ENCODE assay signal across 8 cellular contexts in genomic region chr11:32870676-32871075, GRCh38. TPM values are rescaled to one million over a fixed set of nuclear protein-coding genes. Genes with fewer than 3 reads are reported as not detected.
DNase-seq lines count a peak whose midpoint lies in the region; ATAC-seq, FAIRE-seq and TF ChIP-seq lines count a peak whose summit lies in the region.

No MANE protein-coding gene starts in this region.

- no peaks in the 10 kb centered on the region for H3K4me1 ChIP-seq in K562 (replicated peaks in 1 of 2; ENCODE audit: control insufficient read depth in 2 of 2, insufficient read depth in 2 of 2, low read length in 2 of 2)
- H3K4me1 ChIP-seq in mucosa of descending colon (ENCODE audit: low read depth) = no peaks in the 10 kb centered on the region

- no peaks in the 10 kb centered on the region for H3K36me3 ChIP-seq in K562 (ENCODE audit: control insufficient read depth, insufficient read depth, low read length)
- H3K36me3 ChIP-seq in mucosa of descending colon (ENCODE audit: low read depth) = no peaks in the 10 kb centered on the region

- POLR2A ChIA-PET in K562 (lab: Yijun Ruan, JAX) = interaction anchor here (0.6 kb wide), 1 partner anchor 79 kb away, joined by 3 read pairs; no protein-coding TSS in a partner anchor

- peaks cover 7 to 10% of the 10 kb centered on the region in 2 experiments; a peak in 3 of 5 replicates for H3K27me3 ChIP-seq in K562 (ENCODE audit: control insufficient read depth in 2 of 2, insufficient read depth in 2 of 2, low read length in 2 of 2)

- peak; percentile 49 to 51 (median 50) for TF ChIP-seq CTCF in K562 (IDR thresholded peaks at IDR 0.05 in 2 of 3, conservative IDR thresholded peaks at IDR 0.05 in 1 of 3; ENCODE audit: insufficient read depth in 2 of 3, low read depth in 1 of 3, low read length in 3 of 3)
- no peak for TF ChIP-seq CTCF in mucosa of descending colon (IDR thresholded peaks at IDR 0.05)

- H3K4me2 ChIP-seq in K562 (ENCODE audit: insufficient read depth, low read length) = no peak overlapping the region

- intact Hi-C loops in K562 (cut with micrococcal nuclease) = no loop called here
- intact Hi-C loops in mucosa of descending colon (cut with DNase I, micrococcal nuclease) = no loop called here

- no peak for TF ChIP-seq POLR2A in K562 (conservative IDR thresholded peaks at IDR 0.05)

- WGBS in K562 (ENCODE audit: insufficient coverage, low coverage, missing lambda C conversion rate) = 4% methylated on average over 2 of the region's 2 CpGs

- in situ Hi-C loops in K562 (cut with MboI) = no loop called here

- no peaks in the 10 kb centered on the region for H3K9me3 ChIP-seq in K562 (replicated peaks; ENCODE audit: control insufficient read depth, insufficient read depth, low read depth, low read length)
- H3K9me3 ChIP-seq in mucosa of descending colon = no peaks in the 10 kb centered on the region

- no peak overlapping the region for H3K9ac ChIP-seq in K562 (ENCODE audit: insufficient read depth in 1 of 2, low read depth in 2 of 2, low read length in 2 of 2)

- BruUV-seq in K562 (replicated peaks; lab: Mats Ljungman, UMichigan) = no TSS peak

- peak; percentile 44 for FAIRE-seq in K562 (lab: Jason Lieb, UNC)

- peak in 1 of 2 experiments; percentile 32; a peak in 1 of 4 replicates for TF ChIP-seq RAD21 in K562 (CRISPR knock-in tag; conservative IDR thresholded peaks at IDR 0.05 in 1 of 2, IDR thresholded peaks at IDR 0.05 in 1 of 2)

- no peak for TF ChIP-seq EP300 in K562 (IDR thresholded peaks at IDR 0.05; ENCODE audit: low read length)

- no peak overlapping the region for H2AFZ ChIP-seq in K562 (ENCODE audit: low read depth, low read length)

- ATAC-seq in K562 = peak; percentile 85
- ATAC-seq in mucosa of descending colon = no peak

- no peaks in the 10 kb centered on the region for H3K9me1 ChIP-seq in K562 (ENCODE audit: control insufficient read depth, insufficient read depth, low read length)

- H3K79me2 ChIP-seq in K562 (ENCODE audit: control insufficient read depth, insufficient read depth, low read length) = no peaks in the 10 kb centered on the region

- H4K20me1 ChIP-seq in K562 (replicated peaks; ENCODE audit: control insufficient read depth, insufficient read depth, low read length) = no peaks in the 10 kb centered on the region

- DNase-seq in NCI-H2171 treated with DMSO at 0.1 percent for 48 hours (lab: John Stamatoyannopoulos, UW) (peak; percentile 46), NCI-H2171 (lab: John Stamatoyannopoulos, UW) (no peak), NCI-H748 treated with DMSO at 0.1 percent for 48 hours (lab: John Stamatoyannopoulos, UW) (peak; percentile 19), K562 (ENCODE audit: extremely low read depth in 1 of 4, low spot score in 3 of 4) (peak; percentile 12 to 40 (median 18)), mucosa of descending colon (no peak), AG08395 (ENCODE audit: low spot score) (no peak), NCI-H187 treated with DMSO at 0.1 percent for 48 hours (lab: John Stamatoyannopoulos, UW) (no peak)
- peak; percentile 30 to 34 for DNase-seq in stimulated activated CD4-positive, alpha-beta T cell treated with anti-CD3 and anti-CD28 coated beads, Interleukin-2, amount 100 ng/mL, for 24 hours

- CTCF ChIA-PET in K562 (lab: Yijun Ruan, JAX; ENCODE audit: low intra/inter-chr PET ratio) = no interaction called here

- H3K4me3 ChIP-seq in K562 (no peak overlapping the region), mucosa of descending colon (no peak overlapping the region)

- H3K27ac ChIP-seq in K562 (ENCODE audit: extremely low read depth, low read depth, low read length) = no peak overlapping the region

TF ChIP-seq in K562, 482 proteins besides CTCF, POLR2A, EP300 and RAD21:
- TF ChIP-seq, protein P1, sequence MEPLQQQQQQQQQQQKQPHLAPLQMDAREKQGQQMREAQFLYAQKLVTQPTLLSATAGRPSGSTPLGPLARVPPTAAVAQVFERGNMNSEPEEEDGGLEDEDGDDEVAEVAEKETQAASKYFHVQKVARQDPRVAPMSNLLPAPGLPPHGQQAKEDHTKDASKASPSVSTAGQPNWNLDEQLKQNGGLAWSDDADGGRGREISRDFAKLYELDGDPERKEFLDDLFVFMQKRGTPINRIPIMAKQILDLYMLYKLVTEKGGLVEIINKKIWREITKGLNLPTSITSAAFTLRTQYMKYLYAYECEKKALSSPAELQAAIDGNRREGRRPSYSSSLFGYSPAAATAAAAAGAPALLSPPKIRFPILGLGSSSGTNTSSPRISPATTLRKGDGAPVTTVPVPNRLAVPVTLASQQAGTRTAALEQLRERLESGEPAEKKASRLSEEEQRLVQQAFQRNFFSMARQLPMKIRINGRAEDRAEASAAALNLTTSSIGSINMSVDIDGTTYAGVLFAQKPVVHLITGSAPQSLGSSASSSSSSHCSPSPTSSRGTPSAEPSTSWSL (CRISPR knock-in tag; IDR thresholded peaks at IDR 0.05; ENCODE audit: borderline replicate concordance) = no peak
- TF ChIP-seq SMC3 (conservative IDR thresholded peaks at IDR 0.05; ENCODE audit: insufficient read depth, low read depth, low read length) = 0 out of 2 replicates have a peak, but pooled peaks have one; percentile 34

RNA-seq across cellular contexts. Expression of gene QSER1, which starts 21.9 kb away (rescaled TPM):
- total RNA-seq in K562 (2011; cell fraction: chromatin; rRNA removed; ENCODE audit: low replicate concordance) = 32.1 and 121 TPM in 2 replicates
- total RNA-seq in K562 (2011; cell fraction: nucleolus; rRNA removed) = 11.8 and 23.8 TPM in 2 replicates
- total RNA-seq in K562 (2011; cell fraction: nucleoplasm; rRNA removed) = 41.5 and 59.2 TPM in 2 replicates
- total RNA-seq in K562 (2014; rRNA removed) = 15.9 and 20.5 TPM in 2 replicates
- total RNA-seq in K562 (2014; rRNA removed; fragmentation: Illumina TruSeq; extraction: Trizol) = 22.3 and 24.1 TPM in 2 replicates
- 25.1 and 27.3 TPM in 2 replicates for total RNA-seq in K562 (2015; rRNA removed; fragmentation: Illumina TruSeq; extraction: Trizol)
- total RNA-seq in K562 (2021) = 32.2 and 33.6 TPM in 2 replicates
- polyA plus RNA-seq in K562 (2011; rRNA removed) = 17.2 and 24.9 TPM in 2 replicates
- 7.6 and 13.8 TPM in 2 replicates for polyA plus RNA-seq in K562 (2011; cell fraction: cytosol; rRNA removed)
- 18.5 and 23.8 TPM in 2 replicates for polyA plus RNA-seq in K562 (2011; cell fraction: nucleus; rRNA removed)
- 15.9 and 16.3 TPM in 2 replicates for polyA plus RNA-seq in K562 (2012)
- 24.6 and 30.0 TPM in 2 replicates for polyA plus RNA-seq in K562 (2014; fragmentation: Illumina TruSeq; extraction: Trizol)
- polyA plus RNA-seq in K562 (2014; fragmentation: Nextera tagmentation; extraction: Ambion mirVana) = 1 to 10 TPM; 5.8 to 7.2 TPM
- polyA plus RNA-seq in K562 (2014; rRNA removed) = 13.2 and 15.1 TPM in 2 replicates
- 76.5 and 106 TPM in 2 replicates for polyA minus RNA-seq in K562 (2011; rRNA and poly(A)+ RNA removed)
- polyA minus RNA-seq in K562 (2011; cell fraction: cytosol; rRNA and poly(A)+ RNA removed) = 36.0 and 41.8 TPM in 2 replicates
- polyA minus RNA-seq in K562 (2011; cell fraction: nucleus; rRNA and poly(A)+ RNA removed) = 23.3 and 38.8 TPM in 2 replicates
- 10 to 100 TPM; 20.3 to 30.1 (median 25.9) TPM for total RNA-seq in mucosa of descending colon

RNA-seq across cellular contexts. Expression of gene PRRG4, which starts 40.9 kb away (rescaled TPM):
- not detected in 2 replicates for total RNA-seq in K562 (2011; cell fraction: chromatin; rRNA removed; ENCODE audit: low replicate concordance)
- total RNA-seq in K562 (2011; cell fraction: nucleolus; rRNA removed) = not detected in 2 replicates
- total RNA-seq in K562 (2011; cell fraction: nucleoplasm; rRNA removed) = not detected in 2 replicates
- total RNA-seq in K562 (2014; rRNA removed) (not detected in 2 replicates), K562 (2014; rRNA removed; fragmentation: Illumina TruSeq; extraction: Trizol) (not detected in 2 replicates), K562 (2015; rRNA removed; fragmentation: Illumina TruSeq; extraction: Trizol) (not detected in 2 replicates), K562 (2021) (not detected in 2 replicates), mucosa of descending colon (10 to 100 TPM in 2 of 3 donors, 1 to 10 TPM in 1; 8.6 to 18.9 (median 15.1) TPM)
- polyA plus RNA-seq in K562 (2011; rRNA removed) (not detected in 2 replicates), K562 (2014; fragmentation: Illumina TruSeq; extraction: Trizol) (not detected in 2 replicates), K562 (2014; fragmentation: Nextera tagmentation; extraction: Ambion mirVana) (not detected), K562 (2014; rRNA removed) (not detected in 2 replicates)
- polyA plus RNA-seq in K562 (2011; cell fraction: cytosol; rRNA removed) = not detected in 2 replicates
- not detected in 2 replicates for polyA plus RNA-seq in K562 (2011; cell fraction: nucleus; rRNA removed)
- not detected in 2 replicates for polyA plus RNA-seq in K562 (2012)
- polyA minus RNA-seq in K562 (2011; rRNA and poly(A)+ RNA removed) = not detected in 2 replicates
- polyA minus RNA-seq in K562 (2011; cell fraction: cytosol; rRNA and poly(A)+ RNA removed) = 0.27 TPM in 1 of 2 replicates, not detected in the other
- not detected in 2 replicates for polyA minus RNA-seq in K562 (2011; cell fraction: nucleus; rRNA and poly(A)+ RNA removed)

Comparison
In these comparisons a context has a peak if more than half of its experiments do, and no peak if none do; other contexts are left out.
1. DNase-seq: peak in NCI-H2171 treated with DMSO at 0.1 percent for 48 hours (single experiment), NCI-H748 treated with DMSO at 0.1 percent for 48 hours (single experiment), K562 (4 of 4) and stimulated activated CD4-positive, alpha-beta T cell treated with anti-CD3 and anti-CD28 coated beads, Interleukin-2, amount 100 ng/mL, for 24 hours (2 of 2); none in NCI-H2171 (single experiment), mucosa of descending colon (0 of 3), AG08395 (single experiment) and NCI-H187 treated with DMSO at 0.1 percent for 48 hours (single experiment).
2. RNA of gene PRRG4, which starts 40.9 kb away (total RNA-seq): 8.6 to 18.9 TPM in mucosa of descending colon; not detected in K562; every median in the first group is over 4 times any median in the second.